Comparison of ENCODE assay signal across 8 cellular contexts in genomic region chrX:40172169-40172979, GRCh38.
A peak's percentile ranks its signal among the peaks of the same experiment; 100 is the strongest.
DNase-seq lines count a peak whose midpoint lies in the region; ATAC-seq, FAIRE-seq and TF ChIP-seq lines count a peak whose summit lies in the region.

No MANE protein-coding gene starts in this region.

- peak overlapping the region; percentile 69 for H3K27ac ChIP-seq in CD8-positive, alpha-beta T cell (ENCODE audit: low read depth, low read length)
- H3K27ac ChIP-seq in left ventricle myocardium inferior (replicated peaks): peak overlapping the region; percentile 97
- H3K27ac ChIP-seq in psoas muscle: peak overlapping the region; percentile 86

- CTCF ChIA-PET in CD8-positive, alpha-beta T cell (lab: Charles Lee): no interaction called here

- no peaks in the 10 kb centered on the region for H3K9me3 Mint-ChIP-seq in CD8-positive, alpha-beta T cell
- no peaks in the 10 kb centered on the region for H3K9me3 Mint-ChIP-seq in activated naive CD8-positive, alpha-beta T cell (ENCODE audit: low read depth)

- H3K36me3 ChIP-seq in CD8-positive, alpha-beta T cell (ENCODE audit: insufficient read depth, low read length): no peaks in the 10 kb centered on the region
- H3K36me3 ChIP-seq in left ventricle myocardium inferior: no peaks in the 10 kb centered on the region
- no peaks in the 10 kb centered on the region for H3K36me3 ChIP-seq in psoas muscle (ENCODE audit: insufficient read depth in 1 of 2, low read depth in 1 of 2)

- peak overlapping the region; percentile 98 for H3K27ac Mint-ChIP-seq in CD8-positive, alpha-beta T cell
- peak overlapping the region; percentile 100 for H3K27ac Mint-ChIP-seq in activated naive CD8-positive, alpha-beta T cell

- H3K4me1 ChIP-seq in CD8-positive, alpha-beta T cell (ENCODE audit: insufficient read depth, low read length): peaks cover 42% of the 10 kb centered on the region
- H3K4me1 ChIP-seq in left ventricle myocardium inferior (peaks cover 52% of the 10 kb centered on the region), psoas muscle (peaks cover 25% of the 10 kb centered on the region)

- no peak for TF ChIP-seq RAD21 in Ishikawa (IDR thresholded peaks at IDR 0.05; ENCODE audit: low read depth)

- H3K4me1 Mint-ChIP-seq in CD8-positive, alpha-beta T cell (ENCODE audit: low read depth): peaks cover 43% of the 10 kb centered on the region
- peaks cover 41% of the 10 kb centered on the region for H3K4me1 Mint-ChIP-seq in activated naive CD8-positive, alpha-beta T cell (ENCODE audit: low read depth)

- no peaks in the 10 kb centered on the region for H3K9me3 ChIP-seq in CD8-positive, alpha-beta T cell (ENCODE audit: low read length)
- H3K9me3 ChIP-seq in left ventricle myocardium inferior (replicated peaks): no peaks in the 10 kb centered on the region
- no peaks in the 10 kb centered on the region for H3K9me3 ChIP-seq in psoas muscle

- peak overlapping the region; percentile 88 for H3K4me3 Mint-ChIP-seq in CD8-positive, alpha-beta T cell
- H3K4me3 Mint-ChIP-seq in activated naive CD8-positive, alpha-beta T cell: peak overlapping the region; percentile 92

- TF ChIP-seq CTCF in CD8-positive, alpha-beta T cell (IDR thresholded peaks at IDR 0.05): no peak
- no peak for TF ChIP-seq CTCF in left ventricle myocardium inferior (IDR thresholded peaks at IDR 0.05; ENCODE audit: borderline replicate concordance)
- no peak for TF ChIP-seq CTCF in psoas muscle (IDR thresholded peaks at IDR 0.05)

- POLR2A ChIA-PET in CD8-positive, alpha-beta T cell (lab: Charles Lee): interaction anchor here (1.0 to 11.8 kb wide), 4 partner anchors 17 to 124 kb away, joined by 3 to 106 read pairs (median 4); partner anchors contain the start of gene BCOR

- 14 to 18% (median 16%) methylated on average over 8 to 75 of the region's 75 CpGs for WGBS in psoas muscle, 3 donors

- H3K27me3 Mint-ChIP-seq in CD8-positive, alpha-beta T cell (ENCODE audit: low read depth): no peaks in the 10 kb centered on the region
- H3K27me3 Mint-ChIP-seq in activated naive CD8-positive, alpha-beta T cell: no peaks in the 10 kb centered on the region

- H3K27me3 ChIP-seq in CD8-positive, alpha-beta T cell (ENCODE audit: insufficient read depth, low read length): no peaks in the 10 kb centered on the region
- no peaks in the 10 kb centered on the region for H3K27me3 ChIP-seq in left ventricle myocardium inferior (ENCODE audit: low read depth)
- H3K27me3 ChIP-seq in psoas muscle (ENCODE audit: insufficient read depth in 3 of 3, low read length in 2 of 3): peaks cover 0 to 92% (median 0%) of the 10 kb centered on the region in 3 donors

- intact Hi-C loops in CD8-positive, alpha-beta T cell (cut with DNase I, micrococcal nuclease): loop anchor here (5.0 to 10.0 kb wide), 3 partner anchors 160 to 912 kb away; partner anchors contain the start of gene USP9X (in 1 of the 2)
- intact Hi-C loops in left ventricle myocardium inferior (cut with micrococcal nuclease) (no loop called here), psoas muscle (cut with DNase I) (loop anchor here (5.0 to 10.0 kb wide), 3 partner anchors 90 to 358 kb away; no protein-coding TSS in a partner anchor)

- TF ChIP-seq EP300 in Ishikawa (IDR thresholded peaks at IDR 0.05; ENCODE audit: borderline replicate concordance): no peak

- H3K36me3 Mint-ChIP-seq in CD8-positive, alpha-beta T cell: no peaks in the 10 kb centered on the region
- H3K36me3 Mint-ChIP-seq in activated naive CD8-positive, alpha-beta T cell: no peaks in the 10 kb centered on the region

- no peak for ATAC-seq in CD8-positive, alpha-beta T cell
- ATAC-seq in psoas muscle (peak; percentile 7 to 42 (median 26)), HG03139 (IDR thresholded peaks at IDR 0.05; ENCODE audit: unreplicated experiment) (no peak), GM21390 (IDR thresholded peaks at IDR 0.05; ENCODE audit: unreplicated experiment) (no peak)

- FAIRE-seq in HTR-8/SVneo (lab: Jason Lieb, UNC): no peak

- DNase-seq in CD8-positive, alpha-beta T cell: peak in 2 of 7 experiments; percentile 36 to 67
- peak; percentile 72 for DNase-seq in left ventricle myocardium inferior
- DNase-seq in psoas muscle: peak; percentile 70 to 84
- no peak for DNase-seq in HTR-8/SVneo (ENCODE audit: insufficient read length, low spot score)

- H3K4me3 ChIP-seq in CD8-positive, alpha-beta T cell (ENCODE audit: low read depth, low read length): peak overlapping the region; percentile 57
- H3K4me3 ChIP-seq in left ventricle myocardium inferior: peak overlapping the region; percentile 68
- peak overlapping the region; percentile 63 for H3K4me3 ChIP-seq in psoas muscle

TF ChIP-seq in Ishikawa, 13 proteins besides CTCF, POLR2A, EP300 and RAD21:
- TF ChIP-seq MAX (IDR thresholded peaks at IDR 0.05): peak; percentile 38; the same call in 1 of the 2 replicates
- peak; percentile 39; the same call in 1 of the 2 replicates for TF ChIP-seq NFIC (IDR thresholded peaks at IDR 0.05)
- no peak for TF ChIP-seq REST (IDR thresholded peaks at IDR 0.05; ENCODE audit: low read depth)
- peak; percentile 66 for TF ChIP-seq EGR1 (IDR thresholded peaks at IDR 0.05)
- TF ChIP-seq TAF1 (IDR thresholded peaks at IDR 0.05; ENCODE audit: low read depth): peak; percentile 33; the same call in 1 of the 2 replicates
- TF ChIP-seq YY1 (IDR thresholded peaks at IDR 0.05; ENCODE audit: low read depth): no peak
- TF ChIP-seq CREB1 (IDR thresholded peaks at IDR 0.05; ENCODE audit: low read depth): no peak
- peak; percentile 81 for TF ChIP-seq CEBPB (IDR thresholded peaks at IDR 0.05)

Comparison
In these comparisons a context has a peak if more than half of its experiments do, and no peak if none do; other contexts are left out.
1. ATAC-seq: peak in psoas muscle (4 of 4); none in CD8-positive, alpha-beta T cell (single experiment), HG03139 (single experiment) and GM21390 (single experiment).
2. Peak in every context shown above with its lines, with median percentiles within 50 percentile points of each other: H3K27ac ChIP-seq and H3K4me3 ChIP-seq.